1 cellular context compared by ENCODE assay signal in the genomic region with DNA sequence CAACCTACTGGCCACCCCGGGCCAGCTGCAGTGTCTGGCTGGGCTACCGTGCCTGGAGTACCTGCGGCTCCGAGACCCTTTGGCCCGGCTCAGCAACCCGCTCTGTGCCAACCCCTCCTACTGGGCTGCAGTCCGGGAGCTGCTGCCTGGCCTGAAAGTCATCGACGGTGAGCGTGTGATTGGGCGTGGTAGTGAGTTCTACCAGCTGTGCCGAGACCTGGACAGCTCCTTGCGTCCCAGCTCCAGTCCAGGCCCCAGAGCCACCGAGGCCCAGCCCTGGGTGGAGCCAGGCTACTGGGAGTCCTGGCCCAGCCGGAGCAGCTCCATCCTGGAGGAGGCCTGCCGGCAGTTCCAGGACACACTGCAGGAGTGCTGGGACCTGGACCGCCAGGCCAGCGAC.
A peak's percentile ranks its signal among the peaks of the same experiment; 100 is the strongest.
TF ChIP-seq lines count a peak whose summit lies in the region.

No MANE protein-coding gene starts in this region.

TF ChIP-seq in WTC11, 78 proteins besides CTCF, POLR2A, EP300 and RAD21 (continued from another document):
- TF ChIP-seq, protein P1, sequence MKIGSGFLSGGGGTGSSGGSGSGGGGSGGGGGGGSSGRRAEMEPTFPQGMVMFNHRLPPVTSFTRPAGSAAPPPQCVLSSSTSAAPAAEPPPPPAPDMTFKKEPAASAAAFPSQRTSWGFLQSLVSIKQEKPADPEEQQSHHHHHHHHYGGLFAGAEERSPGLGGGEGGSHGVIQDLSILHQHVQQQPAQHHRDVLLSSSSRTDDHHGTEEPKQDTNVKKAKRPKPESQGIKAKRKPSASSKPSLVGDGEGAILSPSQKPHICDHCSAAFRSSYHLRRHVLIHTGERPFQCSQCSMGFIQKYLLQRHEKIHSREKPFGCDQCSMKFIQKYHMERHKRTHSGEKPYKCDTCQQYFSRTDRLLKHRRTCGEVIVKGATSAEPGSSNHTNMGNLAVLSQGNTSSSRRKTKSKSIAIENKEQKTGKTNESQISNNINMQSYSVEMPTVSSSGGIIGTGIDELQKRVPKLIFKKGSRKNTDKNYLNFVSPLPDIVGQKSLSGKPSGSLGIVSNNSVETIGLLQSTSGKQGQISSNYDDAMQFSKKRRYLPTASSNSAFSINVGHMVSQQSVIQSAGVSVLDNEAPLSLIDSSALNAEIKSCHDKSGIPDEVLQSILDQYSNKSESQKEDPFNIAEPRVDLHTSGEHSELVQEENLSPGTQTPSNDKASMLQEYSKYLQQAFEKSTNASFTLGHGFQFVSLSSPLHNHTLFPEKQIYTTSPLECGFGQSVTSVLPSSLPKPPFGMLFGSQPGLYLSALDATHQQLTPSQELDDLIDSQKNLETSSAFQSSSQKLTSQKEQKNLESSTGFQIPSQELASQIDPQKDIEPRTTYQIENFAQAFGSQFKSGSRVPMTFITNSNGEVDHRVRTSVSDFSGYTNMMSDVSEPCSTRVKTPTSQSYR (CRISPR knock-in tag; IDR thresholded peaks at IDR 0.05) = 0 out of 2 replicates have a peak, but pooled peaks have one; percentile 15
- peak; percentile 13; the same call in 1 of the 2 replicates for TF ChIP-seq FOXP1 (CRISPR knock-in tag; IDR thresholded peaks at IDR 0.05; ENCODE audit: borderline replicate concordance)
- TF ChIP-seq, protein P2, sequence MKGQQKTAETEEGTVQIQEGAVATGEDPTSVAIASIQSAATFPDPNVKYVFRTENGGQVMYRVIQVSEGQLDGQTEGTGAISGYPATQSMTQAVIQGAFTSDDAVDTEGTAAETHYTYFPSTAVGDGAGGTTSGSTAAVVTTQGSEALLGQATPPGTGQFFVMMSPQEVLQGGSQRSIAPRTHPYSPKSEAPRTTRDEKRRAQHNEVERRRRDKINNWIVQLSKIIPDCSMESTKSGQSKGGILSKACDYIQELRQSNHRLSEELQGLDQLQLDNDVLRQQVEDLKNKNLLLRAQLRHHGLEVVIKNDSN (CRISPR knock-in tag; IDR thresholded peaks at IDR 0.05) = no peak
- no peak for TF ChIP-seq EMX1 (CRISPR knock-in tag; IDR thresholded peaks at IDR 0.05)
- TF ChIP-seq NFYB (CRISPR knock-in tag; conservative IDR thresholded peaks at IDR 0.05; ENCODE audit: low read depth) = no peak
TF ChIP-seq in WTC11: peak in this region for 2.
